ENCODE assay signal across 23 cellular contexts in the genomic region with DNA sequence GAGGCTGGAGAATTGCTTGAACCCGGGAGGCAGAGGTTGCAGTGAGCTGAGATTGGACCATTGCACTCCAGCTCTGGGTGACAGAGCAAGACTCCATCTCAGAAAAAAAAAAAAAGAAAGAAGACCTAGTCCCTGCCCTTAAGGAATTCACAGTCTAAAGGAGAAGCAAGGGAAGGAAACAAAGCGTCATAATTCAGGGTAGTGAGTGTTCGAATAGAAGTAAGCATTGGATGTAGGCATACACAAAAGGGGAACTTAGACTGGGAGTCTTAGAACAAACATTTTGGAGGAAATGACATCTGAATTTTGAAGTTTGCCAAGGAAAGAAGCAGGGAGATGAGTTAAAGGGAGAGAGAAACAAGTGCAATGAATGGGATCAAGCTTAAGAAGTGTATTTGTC.
"Had no signal": no experiment of that assay in that cellular context is flagged by ENCODE, and none has a peak within 500 bp of the region (broad histone marks: within the 10 kb centered on the region; RNA-seq: fewer than 3 reads in every experiment).

No MANE protein-coding gene starts in this region.

- H3K4me1 ChIP-seq: breast epithelium, esophagus muscularis mucosa, foreskin keratinocyte, heart right ventricle, pancreas, psoas muscle, right atrium auricular region, tibial nerve had no signal

- H3K4me3 ChIP-seq: breast epithelium, esophagus muscularis mucosa, heart right ventricle, pancreas, psoas muscle, right atrium auricular region, tibial nerve had no signal

- H3K4me3 Mint-ChIP-seq: activated CD4-positive, alpha-beta memory T cell treated with anti-CD3 and anti-CD28 coated beads, Interleukin-2, amount 10 ng/mL, durations not matched to agents 7 days and 5 days; activated CD4-positive, alpha-beta T cell treated with anti-CD3 and anti-CD28 coated beads, Interleukin-2, amount 10 ng/mL, durations not matched to agents 7 days and 5 days; activated T-cell treated with anti-CD3 and anti-CD28 coated beads, Interleukin-2, amount 50 U/mL, for 4 hours; naive thymus-derived CD4-positive, alpha-beta T cell; WTC11 had no signal

- H3K9me3 Mint-ChIP-seq: activated CD4-positive, alpha-beta memory T cell treated with anti-CD3 and anti-CD28 coated beads, Interleukin-2, amount 10 ng/mL, durations not matched to agents 7 days and 5 days; activated CD4-positive, alpha-beta T cell treated with anti-CD3 and anti-CD28 coated beads, Interleukin-2, amount 10 ng/mL, durations not matched to agents 7 days and 5 days; activated naive CD4-positive, alpha-beta T cell treated with anti-CD3 and anti-CD28 coated beads, Interleukin-2, amount 50 U/mL, for 72 hours; activated T-cell treated with anti-CD3 and anti-CD28 coated beads, Interleukin-2, amount 50 U/mL, for 4 hours; naive thymus-derived CD4-positive, alpha-beta T cell had no signal

- H3K27me3 ChIP-seq: breast epithelium, esophagus muscularis mucosa, foreskin keratinocyte, heart right ventricle, pancreas, right atrium auricular region, tibial nerve had no signal

- H3K27ac ChIP-seq: breast epithelium, esophagus muscularis mucosa, foreskin keratinocyte, heart right ventricle, pancreas, psoas muscle, right atrium auricular region, tibial nerve had no signal

- H3K36me3 ChIP-seq: breast epithelium, esophagus muscularis mucosa, heart right ventricle, pancreas, right atrium auricular region, tibial nerve had no signal

- H3K36me3 Mint-ChIP-seq: activated naive CD4-positive, alpha-beta T cell treated with anti-CD3 and anti-CD28 coated beads, Interleukin-2, amount 50 U/mL, for 72 hours; naive thymus-derived CD4-positive, alpha-beta T cell had no signal

- DNase-seq: activated CD4-positive, alpha-beta memory T cell treated with anti-CD3 and anti-CD28 coated beads, Interleukin-2, amount 10 ng/mL, durations not matched to agents 7 days and 5 days; activated CD4-positive, alpha-beta T cell treated with anti-CD3 and anti-CD28 coated beads for 1 hour; activated CD4-positive, alpha-beta T cell treated with anti-CD3 and anti-CD28 coated beads, Interleukin-2, amount 10 ng/mL, durations not matched to agents 7 days and 5 days; activated CD8-positive, alpha-beta memory T cell treated with anti-CD3 and anti-CD28 coated beads, Interleukin-2, amount 50 U/mL, for 48 hours; activated naive CD4-positive, alpha-beta T cell; activated T-cell treated with anti-CD3 and anti-CD28 coated beads, Interleukin-2, amount 50 U/mL, for 4 hours; central memory CD4-positive, alpha-beta T cell; dermis blood vessel endothelial cell; effector CD4-positive, alpha-beta T cell; heart right ventricle; midbrain; naive thymus-derived CD4-positive, alpha-beta T cell; pancreas; psoas muscle; stimulated activated CD4-positive, alpha-beta T cell treated with anti-CD3 and anti-CD28 coated beads, Interleukin-15, amount 100 ng/mL, for 24 hours; stimulated activated naive CD4-positive, alpha-beta T cell had no signal

- H3K27ac Mint-ChIP-seq: activated CD4-positive, alpha-beta memory T cell treated with anti-CD3 and anti-CD28 coated beads, Interleukin-2, amount 10 ng/mL, durations not matched to agents 7 days and 5 days; activated CD4-positive, alpha-beta T cell treated with anti-CD3 and anti-CD28 coated beads, Interleukin-2, amount 10 ng/mL, durations not matched to agents 7 days and 5 days; activated naive CD4-positive, alpha-beta T cell treated with anti-CD3 and anti-CD28 coated beads, Interleukin-2, amount 50 U/mL, for 72 hours; naive thymus-derived CD4-positive, alpha-beta T cell; WTC11 had no signal

- H3K4me1 Mint-ChIP-seq: activated CD4-positive, alpha-beta memory T cell treated with anti-CD3 and anti-CD28 coated beads, Interleukin-2, amount 10 ng/mL, durations not matched to agents 7 days and 5 days; activated CD4-positive, alpha-beta T cell treated with anti-CD3 and anti-CD28 coated beads, Interleukin-2, amount 10 ng/mL, durations not matched to agents 7 days and 5 days; WTC11 had no signal

- ATAC-seq: activated naive CD4-positive, alpha-beta T cell treated with anti-CD3 and anti-CD28 coated beads, Interleukin-2, amount 50 U/mL, for 72 hours; activated T-cell treated with anti-CD3 and anti-CD28 coated beads, Interleukin-2, amount 50 U/mL, for 4 hours; foreskin keratinocyte; naive thymus-derived CD4-positive, alpha-beta T cell; psoas muscle; WTC11 had no signal

- H3K9me3 ChIP-seq: breast epithelium, esophagus muscularis mucosa, heart right ventricle, pancreas, psoas muscle, right atrium auricular region, tibial nerve had no signal
